Comparison of ENCODE assay signal across 15 cellular contexts in the genomic region with DNA sequence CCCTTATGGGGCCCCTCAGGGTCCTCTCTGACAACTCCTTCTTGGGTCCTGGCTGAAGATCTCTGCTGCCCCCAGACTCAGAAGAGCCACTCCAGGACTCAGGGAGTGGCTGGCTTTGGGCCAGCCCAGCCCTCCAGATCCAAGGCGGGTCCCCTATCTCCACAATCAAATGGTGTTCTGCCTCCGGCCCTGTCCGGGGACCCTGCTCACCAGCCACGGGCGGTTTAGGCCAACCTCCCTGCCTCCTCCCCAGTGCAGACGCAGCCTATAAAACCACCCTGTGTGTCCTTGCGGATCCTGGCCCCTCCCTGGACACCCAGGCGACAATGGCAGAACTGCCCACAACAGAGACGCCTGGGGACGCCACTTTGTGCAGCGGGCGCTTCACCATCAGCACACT. TPM values are rescaled to one million over a fixed set of nuclear protein-coding genes. Genes with fewer than 3 reads are reported as not detected.
"Had no signal": no experiment of that assay in that cellular context is flagged by ENCODE, and none has a peak within 500 bp of the region (broad histone marks: within the 10 kb centered on the region; RNA-seq: fewer than 3 reads in every experiment).

A gene with protein sequence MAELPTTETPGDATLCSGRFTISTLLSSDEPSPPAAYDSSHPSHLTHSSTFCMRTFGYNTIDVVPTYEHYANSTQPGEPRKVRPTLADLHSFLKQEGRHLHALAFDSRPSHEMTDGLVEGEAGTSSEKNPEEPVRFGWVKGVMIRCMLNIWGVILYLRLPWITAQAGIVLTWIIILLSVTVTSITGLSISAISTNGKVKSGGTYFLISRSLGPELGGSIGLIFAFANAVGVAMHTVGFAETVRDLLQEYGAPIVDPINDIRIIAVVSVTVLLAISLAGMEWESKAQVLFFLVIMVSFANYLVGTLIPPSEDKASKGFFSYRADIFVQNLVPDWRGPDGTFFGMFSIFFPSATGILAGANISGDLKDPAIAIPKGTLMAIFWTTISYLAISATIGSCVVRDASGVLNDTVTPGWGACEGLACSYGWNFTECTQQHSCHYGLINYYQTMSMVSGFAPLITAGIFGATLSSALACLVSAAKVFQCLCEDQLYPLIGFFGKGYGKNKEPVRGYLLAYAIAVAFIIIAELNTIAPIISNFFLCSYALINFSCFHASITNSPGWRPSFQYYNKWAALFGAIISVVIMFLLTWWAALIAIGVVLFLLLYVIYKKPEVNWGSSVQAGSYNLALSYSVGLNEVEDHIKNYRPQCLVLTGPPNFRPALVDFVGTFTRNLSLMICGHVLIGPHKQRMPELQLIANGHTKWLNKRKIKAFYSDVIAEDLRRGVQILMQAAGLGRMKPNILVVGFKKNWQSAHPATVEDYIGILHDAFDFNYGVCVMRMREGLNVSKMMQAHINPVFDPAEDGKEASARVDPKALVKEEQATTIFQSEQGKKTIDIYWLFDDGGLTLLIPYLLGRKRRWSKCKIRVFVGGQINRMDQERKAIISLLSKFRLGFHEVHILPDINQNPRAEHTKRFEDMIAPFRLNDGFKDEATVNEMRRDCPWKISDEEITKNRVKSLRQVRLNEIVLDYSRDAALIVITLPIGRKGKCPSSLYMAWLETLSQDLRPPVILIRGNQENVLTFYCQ (plus strand): TSS at position 298 of the 400 bp plus-strand sequence. CDS start 29 bp downstream, at position 327.

- H3K27ac Mint-ChIP-seq: activated CD4-positive, alpha-beta T cell treated with anti-CD3 and anti-CD28 coated beads for 36 hours; activated CD8-positive, alpha-beta T cell treated with anti-CD3 and anti-CD28 coated beads, Interleukin-2, amount 10 ng/mL, durations not matched to agents 7 days and 5 days; activated T-helper 1 cell treated with anti-CD3 and anti-CD28 coated beads, Interleukin-12 subunit alpha, Interleukin-12 subunit beta, Interleukin-2, Interleukin-4 antibody, amounts not matched to agents 30 ng/mL and 10 ng/mL and 1 ng/mL, durations not matched to agents 14 hours and 24 hours and 36 hours had no signal

- ATAC-seq: activated CD4-positive, alpha-beta T cell treated with anti-CD3 and anti-CD28 coated beads for 36 hours; activated CD8-positive, alpha-beta T cell treated with anti-CD3 and anti-CD28 coated beads, Interleukin-2, amount 10 ng/mL, durations not matched to agents 7 days and 5 days; heart right ventricle; pancreas had no signal

- DNase-seq: activated CD4-positive, alpha-beta T cell treated with anti-CD3 and anti-CD28 coated beads for 36 hours; activated CD8-positive, alpha-beta memory T cell treated with anti-CD3 and anti-CD28 coated beads, Interleukin-2, amount 50 U/mL, for 48 hours; activated CD8-positive, alpha-beta T cell treated with anti-CD3 and anti-CD28 coated beads, Interleukin-2, amount 10 ng/mL, durations not matched to agents 7 days and 5 days; activated naive CD4-positive, alpha-beta T cell; foreskin melanocyte; heart right ventricle; left ventricle myocardium inferior; mesendoderm; pancreas; retina; small intestine; trophoblast cell; WERI-Rb-1 had no signal

- H3K4me3 ChIP-seq: cardiac muscle cell, heart right ventricle, left ventricle myocardium inferior, pancreas had no signal

- H3K4me3 Mint-ChIP-seq: activated CD4-positive, alpha-beta T cell treated with anti-CD3 and anti-CD28 coated beads for 36 hours; activated CD8-positive, alpha-beta T cell treated with anti-CD3 and anti-CD28 coated beads, Interleukin-2, amount 10 ng/mL, durations not matched to agents 7 days and 5 days; activated T-helper 1 cell treated with anti-CD3 and anti-CD28 coated beads, Interleukin-12 subunit alpha, Interleukin-12 subunit beta, Interleukin-2, Interleukin-4 antibody, amounts not matched to agents 30 ng/mL and 10 ng/mL and 1 ng/mL, durations not matched to agents 14 hours and 24 hours and 36 hours had no signal

- H3K27me3 ChIP-seq: cardiac muscle cell, heart right ventricle, pancreas had no signal

- H3K9me3 Mint-ChIP-seq: activated T-helper 1 cell treated with anti-CD3 and anti-CD28 coated beads, Interleukin-12 subunit alpha, Interleukin-12 subunit beta, Interleukin-2, Interleukin-4 antibody, amounts not matched to agents 30 ng/mL and 10 ng/mL and 1 ng/mL, durations not matched to agents 14 hours and 24 hours and 36 hours had no signal

- H3K9me3 ChIP-seq: heart right ventricle, left ventricle myocardium inferior, pancreas had no signal

- H3K36me3 ChIP-seq: cardiac muscle cell, heart right ventricle, left ventricle myocardium inferior, pancreas, WERI-Rb-1 had no signal

- H3K27ac ChIP-seq: cardiac muscle cell, heart right ventricle, left ventricle myocardium inferior, pancreas, WERI-Rb-1 had no signal

- H3K27me3 Mint-ChIP-seq: activated CD4-positive, alpha-beta T cell treated with anti-CD3 and anti-CD28 coated beads for 36 hours had no signal

RNA-seq across cellular contexts. Expression of the gene that starts here (rescaled TPM):
- total RNA-seq: activated CD4-positive, alpha-beta T cell treated with anti-CD3 and anti-CD28 coated beads for 36 hours; activated CD8-positive, alpha-beta T cell treated with anti-CD3 and anti-CD28 coated beads, Interleukin-2, amount 10 ng/mL, durations not matched to agents 7 days and 5 days; activated T-helper 1 cell treated with anti-CD3 and anti-CD28 coated beads, Interleukin-12 subunit alpha, Interleukin-12 subunit beta, Interleukin-2, Interleukin-4 antibody, amounts not matched to agents 30 ng/mL and 10 ng/mL and 1 ng/mL, durations not matched to agents 14 hours and 24 hours and 36 hours; cardiac muscle cell; heart right ventricle; left ventricle myocardium inferior had no signal
- polyA plus RNA-seq: cardiac muscle cell, heart right ventricle had no signal
